Comparison of ENCODE assay signal across 17 cellular contexts in genomic region chr6:156359912-156360311, GRCh38.
DNase-seq lines count a peak whose midpoint lies in the region; ATAC-seq and TF ChIP-seq lines count a peak whose summit lies in the region.
"Had no signal": no experiment of that assay in that cellular context is flagged by ENCODE, and none has a peak within 500 bp of the region (broad histone marks: within the 10 kb centered on the region; RNA-seq: fewer than 3 reads in every experiment).

No MANE protein-coding gene starts in this region.

- H3F3A ChIP-seq in SU-DHL-6 (ENCODE audit: insufficient read depth) = no peaks in the 10 kb centered on the region

- RAD21 ChIA-PET in HCT116 (lab: Charles Lee; ENCODE audit: low non-redundant PET in 1 of 2, low total read pairs in 2 of 2, uncharacterized antibody in 2 of 2, unreplicated experiment in 2 of 2) = no interaction called here

- POLR2A ChIA-PET in HCT116 (lab: Charles Lee) = no interaction called here

- H3K9me2 ChIP-seq in HCT116 (ENCODE audit: insufficient read depth) (no peaks in the 10 kb centered on the region), SU-DHL-6 (replicated peaks; ENCODE audit: insufficient read depth, low read length) (no peaks in the 10 kb centered on the region)

- peak; percentile 32 for DNase-seq in D341Med (ENCODE audit: low spot score)
- no peak for DNase-seq in HCT116 (ENCODE audit: low read depth, low spot score)
- DNase-seq in iPS-NIHi11 (ENCODE audit: low spot score) = peak; percentile 76
- no peak for DNase-seq in DMS79 treated with DMSO at 0.1 percent for 48 hours (lab: John Stamatoyannopoulos, UW)
- no peak for DNase-seq in coronary artery (ENCODE audit: low spot score)
- DNase-seq in globus pallidus (ENCODE audit: low spot score) = no peak
- DNase-seq: activated B cell treated with CpG ODN at 0.5 μM for 24 hours; CD8-positive, alpha-beta T cell; GDM1; GOT3; NCI-H1105 treated with DMSO at 0.1 percent for 48 hours; NCI-H446 treated with DMSO at 0.1 percent for 48 hours; PC-9; stimulated activated CD4-positive, alpha-beta T cell treated with anti-CD3 and anti-CD28 coated beads, Interleukin-15, amount 100 ng/mL, for 24 hours had no signal

- H3K36me3 ChIP-seq in HCT116 (ENCODE audit: control insufficient read depth in 1 of 2, insufficient read depth in 2 of 2, low read length in 2 of 2) (no peaks in the 10 kb centered on the region), SU-DHL-6 (ENCODE audit: low read length) (no peaks in the 10 kb centered on the region)

- BruUV-seq in HCT116 (replicated peaks; lab: Mats Ljungman, UMichigan) = no TSS peak

- no peak for TF ChIP-seq POLR2A in HCT116 (IDR thresholded peaks at IDR 0.05; ENCODE audit: borderline replicate concordance, extremely low read depth, insufficient read depth, insufficient read length)

- CTCF ChIA-PET in HCT116 (lab: Charles Lee) = no interaction called here

- no peaks in the 10 kb centered on the region for H3K4me1 ChIP-seq in HCT116 (ENCODE audit: control insufficient read depth in 1 of 2, insufficient read depth in 2 of 2, low read length in 2 of 2)

- H3K79me2 ChIP-seq in HCT116 (ENCODE audit: insufficient read depth, low read length) (no peaks in the 10 kb centered on the region), SU-DHL-6 (ENCODE audit: insufficient read depth, low read length) (no peaks in the 10 kb centered on the region)

- ATAC-seq in HCT116 (peak; percentile 47; the same call in 1 of the 2 replicates), GM18873 (IDR thresholded peaks at IDR 0.05; ENCODE audit: low FRiP score, unreplicated experiment) (no peak)
- ATAC-seq: CD8-positive, alpha-beta T cell; natural killer cell treated with Interleukin-12 subunit alpha and Interleukin-12 subunit beta and Interleukin-15 and Interleukin-18, amount 100 ng/mL, for 72 hours had no signal

- no peak overlapping the region for H3K4me3 ChIP-seq in HCT116 (replicated peaks in 1 of 2; ENCODE audit: low read depth in 1 of 2, low read length in 2 of 2)
- H3K4me3 ChIP-seq in SU-DHL-6 (ENCODE audit: insufficient read depth, low read length, poor library complexity, severe bottlenecking) = no peak overlapping the region
- no peak overlapping the region for H3K4me3 ChIP-seq in coronary artery

- no peak overlapping the region for H2AFZ ChIP-seq in HCT116 (ENCODE audit: low read depth, low read length, poor library complexity, severe bottlenecking)
- H2AFZ ChIP-seq in SU-DHL-6 (ENCODE audit: low read depth, low read length, severe bottlenecking) = no peak overlapping the region

- H3K4me2 ChIP-seq in HCT116 (ENCODE audit: low read length) (no peak overlapping the region), SU-DHL-6 (ENCODE audit: low read depth, low read length, poor library complexity, severe bottlenecking) (no peak overlapping the region)

- no peak overlapping the region for H3K27ac ChIP-seq in HCT116 (ENCODE audit: low read depth, low read length)
- H3K27ac ChIP-seq in SU-DHL-6 (ENCODE audit: low read depth, low read length) = no peak overlapping the region
- H3K27ac ChIP-seq in coronary artery = no peak overlapping the region
- H3K27ac ChIP-seq: PC-9 had no signal

- H3K9me3 ChIP-seq in HCT116 (ENCODE audit: control insufficient read depth in 1 of 2, insufficient read depth in 1 of 2, low read depth in 1 of 2, low read length in 2 of 2) (no peaks in the 10 kb centered on the region), SU-DHL-6 (ENCODE audit: insufficient read depth, low read length) (no peaks in the 10 kb centered on the region)

- no peaks in the 10 kb centered on the region for H4K20me1 ChIP-seq in HCT116 (ENCODE audit: insufficient read depth)
- no peaks in the 10 kb centered on the region for H4K20me1 ChIP-seq in SU-DHL-6 (ENCODE audit: low read depth, low read length)

- TF ChIP-seq CTCF in HCT116 (IDR thresholded peaks at IDR 0.05 in 2 of 3, conservative IDR thresholded peaks at IDR 0.05 in 1 of 3; ENCODE audit: borderline replicate concordance in 1 of 3, insufficient read depth in 1 of 3, low read depth in 2 of 3, low read length in 2 of 3) = peak in 2 of 3 experiments; percentile 43 to 44; a peak in 4 of 6 replicates
- peak; percentile 38 for TF ChIP-seq CTCF in SU-DHL-6 (IDR thresholded peaks at IDR 0.05; ENCODE audit: insufficient read depth, low read length, poor library complexity, severe bottlenecking)
- no peak for TF ChIP-seq CTCF in coronary artery (IDR thresholded peaks at IDR 0.05)

- intact Hi-C loops in HCT116 (cut with micrococcal nuclease) = no loop called here

- H3K9ac ChIP-seq in HCT116 (ENCODE audit: low read length) = no peak overlapping the region
- H3K9ac ChIP-seq in SU-DHL-6 (ENCODE audit: low read length) = no peak overlapping the region

- H3K27me3 ChIP-seq in HCT116 (ENCODE audit: insufficient read depth, low read length) (no peaks in the 10 kb centered on the region), SU-DHL-6 (ENCODE audit: low read length) (no peaks in the 10 kb centered on the region)

- TF ChIP-seq RAD21 in HCT116 (IDR thresholded peaks at IDR 0.05; ENCODE audit: low read depth) = peak; percentile 48

TF ChIP-seq in HCT116, 20 proteins besides CTCF, POLR2A, EP300 and RAD21:
- TF ChIP-seq EZH2phosphoT487 (IDR thresholded peaks at IDR 0.05; ENCODE audit: borderline replicate concordance) = no peak
- TF ChIP-seq CBX3 (IDR thresholded peaks at IDR 0.05; ENCODE audit: low read depth) = no peak
- TF ChIP-seq REST (IDR thresholded peaks at IDR 0.05; ENCODE audit: low read depth) = no peak
- TF ChIP-seq ELF1 (IDR thresholded peaks at IDR 0.05; ENCODE audit: borderline replicate concordance, low read depth) = no peak
- no peak for TF ChIP-seq YY1 (IDR thresholded peaks at IDR 0.05; ENCODE audit: extremely low read depth, insufficient replicate concordance, low read depth, low read length)
- TF ChIP-seq FOSL1 (IDR thresholded peaks at IDR 0.05; ENCODE audit: low read depth) = no peak
- TF ChIP-seq TCF7L2 (IDR thresholded peaks at IDR 0.05; ENCODE audit: borderline replicate concordance, extremely low read depth, insufficient read depth, insufficient read length) = no peak
- no peak for TF ChIP-seq ZBTB33 (IDR thresholded peaks at IDR 0.05; ENCODE audit: extremely low read depth, insufficient replicate concordance, low read length)
- no peak for TF ChIP-seq ATF3 (IDR thresholded peaks at IDR 0.05)
- TF ChIP-seq SRF (IDR thresholded peaks at IDR 0.05; ENCODE audit: low read depth) = no peak
- TF ChIP-seq EGR1 (IDR thresholded peaks at IDR 0.05; ENCODE audit: low read depth) = no peak
- TF ChIP-seq ZFX (IDR thresholded peaks at IDR 0.05) = no peak
- no peak for TF ChIP-seq SIN3A (IDR thresholded peaks at IDR 0.05; ENCODE audit: low read depth)
TF ChIP-seq in HCT116: peak in this region for 0.

Comparison
In these comparisons a context has a peak if more than half of its experiments do, and no peak if none do; other contexts are left out.
1. DNase-seq: peak in D341Med (single experiment) and iPS-NIHi11 (single experiment); none in HCT116 (single experiment), DMS79 treated with DMSO at 0.1 percent for 48 hours (single experiment), coronary artery (single experiment) and globus pallidus (single experiment).